In genomic region chr9:92175441-92175840, GRCh38 we compare ENCODE assay signal across 27 cellular contexts.
"Had no signal": no experiment of that assay in that cellular context is flagged by ENCODE, and none has a peak within 500 bp of the region (broad histone marks: within the 10 kb centered on the region; RNA-seq: fewer than 3 reads in every experiment).

No MANE protein-coding gene starts in this region.

- H3K27me3 ChIP-seq: heart right ventricle, hepatocyte, pancreas, stomach, tibial nerve, upper lobe of left lung, vagina had no signal

- H3K4me1 Mint-ChIP-seq: naive thymus-derived CD8-positive, alpha-beta T cell; neural crest cell; stimulated activated naive B cell treated with anti-CD40 and anti-IgM and Interleukin-4, amounts not matched to agents 10 μg/mL and 1 μg/mL and 100 μg/mL, for 72 hours had no signal

- H3K9me3 ChIP-seq: neutrophil, pancreas, prostate gland, vagina had no signal

- H3K36me3 Mint-ChIP-seq: stimulated activated naive B cell treated with anti-CD40 and anti-IgM and Interleukin-4, amounts not matched to agents 10 μg/mL and 1 μg/mL and 100 μg/mL, for 72 hours had no signal

- H3K36me3 ChIP-seq: heart right ventricle, left ventricle myocardium inferior, neutrophil, pancreas, prostate gland, stomach, tibial nerve, upper lobe of left lung, vagina had no signal

- H3K4me3 ChIP-seq: heart right ventricle, hepatocyte, left ventricle myocardium inferior, lung, pancreas, prostate gland, skin epidermis, stomach, tibial nerve, upper lobe of left lung, vagina had no signal

- H3K4me3 Mint-ChIP-seq: naive thymus-derived CD8-positive, alpha-beta T cell; nephron; neural crest cell; stimulated activated naive B cell treated with anti-CD40 and anti-IgM and Interleukin-4, amounts not matched to agents 10 μg/mL and 1 μg/mL and 100 μg/mL, for 72 hours had no signal

- H3K27ac ChIP-seq: heart right ventricle, hepatocyte, left ventricle myocardium inferior, neutrophil, pancreas, prostate gland, skin epidermis, stomach, tibial nerve, upper lobe of left lung, vagina had no signal

- H3K27ac Mint-ChIP-seq: naive thymus-derived CD8-positive, alpha-beta T cell; nephron; stimulated activated naive B cell treated with anti-CD40 and anti-IgM and Interleukin-4, amounts not matched to agents 10 μg/mL and 1 μg/mL and 100 μg/mL, for 72 hours had no signal

- ATAC-seq: heart right ventricle; naive thymus-derived CD8-positive, alpha-beta T cell; pancreas; right cardiac atrium; sciatic nerve; stimulated activated naive CD8-positive, alpha-beta T cell treated with anti-CD3 and anti-CD28 coated beads, Interleukin-15, Interleukin-2, amounts not matched to agents 100 U/mL and 50 U/mL, for 24 hours had no signal

- H3K4me2 ChIP-seq: hepatocyte had no signal

- DNase-seq: heart right ventricle; islet precursor cell; left ventricle myocardium inferior; naive thymus-derived CD8-positive, alpha-beta T cell; occipital lobe; pancreas; posterior cingulate gyrus; retina; right cardiac atrium; stimulated activated CD4-positive, alpha-beta T cell treated with anti-CD3 and anti-CD28 coated beads, Interleukin-12 subunit alpha, Interleukin-12 subunit beta, amount 100 ng/mL, for 4 hours; stimulated activated CD4-positive, alpha-beta T cell treated with anti-CD3 and anti-CD28 coated beads, Interleukin-15, amount 100 ng/mL, for 24 hours; stimulated activated CD4-positive, alpha-beta T cell treated with anti-CD3 and anti-CD28 coated beads, Interleukin-2, amount 100 ng/mL, for 24 hours; stimulated activated CD4-positive, alpha-beta T cell treated with anti-CD3 and anti-CD28 coated beads, Interleukin-4, amount 100 ng/mL, for 1 hour; stimulated activated naive B cell treated with anti-CD40 and anti-IgM and Interleukin-4, amounts not matched to agents 10 μg/mL and 1 μg/mL and 100 μg/mL, for 72 hours; stimulated activated naive CD8-positive, alpha-beta T cell treated with anti-CD3 and anti-CD28 coated beads, Interleukin-15, Interleukin-2, amounts not matched to agents 100 U/mL and 50 U/mL, for 24 hours; stomach; upper lobe of left lung had no signal

- H2AFZ ChIP-seq: hepatocyte had no signal

- H3K4me1 ChIP-seq: left ventricle myocardium inferior, pancreas, prostate gland, tibial nerve, vagina had no signal
